Comparison of ENCODE assay signal across 8 cellular contexts in the genomic region with DNA sequence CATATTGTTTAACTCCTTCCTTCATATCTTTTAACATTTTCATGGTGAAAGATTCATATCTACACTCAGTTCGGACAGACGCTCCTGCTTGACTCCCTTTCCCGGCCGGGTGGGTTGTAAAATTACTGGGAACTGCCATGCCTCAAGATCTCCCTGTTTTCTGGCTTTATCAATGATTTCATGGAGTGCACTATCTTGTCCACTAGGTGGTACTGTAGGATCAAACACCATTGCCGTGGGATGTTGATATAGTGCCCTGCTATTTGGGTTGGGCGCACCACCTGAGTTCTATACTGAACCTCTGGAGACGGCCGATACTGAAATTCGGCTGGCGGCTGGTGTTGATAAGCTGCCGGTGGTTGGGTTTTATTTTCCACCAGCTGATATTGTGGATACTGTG. TPM values are rescaled to one million over a fixed set of nuclear protein-coding genes. Genes with fewer than 3 reads are reported as not detected.
A peak's percentile ranks its signal among the peaks of the same experiment; 100 is the strongest.
DNase-seq lines count a peak whose midpoint lies in the region; ATAC-seq and TF ChIP-seq lines count a peak whose summit lies in the region.

No MANE protein-coding gene starts in this region.

- H3K4me1 ChIP-seq in HCT116 (ENCODE audit: control insufficient read depth in 1 of 2, insufficient read depth in 2 of 2, low read length in 2 of 2): no peaks in the 10 kb centered on the region

- no peak overlapping the region for H3K4me3 Mint-ChIP-seq in CD14-positive monocyte
- H3K4me3 Mint-ChIP-seq in activated CD4-positive, alpha-beta memory T cell treated with anti-CD3 and anti-CD28 coated beads, Interleukin-2, amount 10 ng/mL, durations not matched to agents 7 days and 5 days: no peak overlapping the region

- H3K4me3 ChIP-seq in HCT116 (replicated peaks in 1 of 2; ENCODE audit: low read depth in 1 of 2, low read length in 2 of 2): no peak overlapping the region

- no peak overlapping the region for H3K9ac ChIP-seq in HCT116 (ENCODE audit: low read length)

- H3K9me3 Mint-ChIP-seq in CD14-positive monocyte: no peaks in the 10 kb centered on the region
- no peaks in the 10 kb centered on the region for H3K9me3 Mint-ChIP-seq in activated CD4-positive, alpha-beta memory T cell treated with anti-CD3 and anti-CD28 coated beads, Interleukin-2, amount 10 ng/mL, durations not matched to agents 7 days and 5 days

- peak; percentile 20; the same call in 1 of the 2 replicates for TF ChIP-seq RAD21 in HCT116 (IDR thresholded peaks at IDR 0.05; ENCODE audit: low read depth)

- no peaks in the 10 kb centered on the region for H4K20me1 ChIP-seq in HCT116 (ENCODE audit: insufficient read depth)

- no peaks in the 10 kb centered on the region for H3K36me3 Mint-ChIP-seq in CD14-positive monocyte
- no peaks in the 10 kb centered on the region for H3K36me3 Mint-ChIP-seq in activated CD4-positive, alpha-beta memory T cell treated with anti-CD3 and anti-CD28 coated beads, Interleukin-2, amount 10 ng/mL, durations not matched to agents 7 days and 5 days (ENCODE audit: low read depth)

- DNase-seq in CD14-positive monocyte (ENCODE audit: low spot score) (no peak), HCT116 (ENCODE audit: low read depth, low spot score) (peak; percentile 2), left kidney (ENCODE audit: low read depth, low spot score) (peak; percentile 79), hepatic stellate cell (ENCODE audit: low spot score) (no peak), GDM1 (lab: John Stamatoyannopoulos, UW) (no peak)
- DNase-seq in activated CD4-positive, alpha-beta memory T cell treated with anti-CD3 and anti-CD28 coated beads, Interleukin-2, amount 10 ng/mL, durations not matched to agents 7 days and 5 days: peak; percentile 38

- no peaks in the 10 kb centered on the region for H3K79me2 ChIP-seq in HCT116 (ENCODE audit: insufficient read depth, low read length)

- H2AFZ ChIP-seq in HCT116 (ENCODE audit: low read depth, low read length, poor library complexity, severe bottlenecking): no peak overlapping the region

- peak; percentile 43 for TF ChIP-seq CTCF in CD14-positive monocyte (IDR thresholded peaks at IDR 0.05)
- TF ChIP-seq CTCF in HCT116 (IDR thresholded peaks at IDR 0.05 in 2 of 3, conservative IDR thresholded peaks at IDR 0.05 in 1 of 3; ENCODE audit: borderline replicate concordance in 1 of 3, insufficient read depth in 1 of 3, low read depth in 2 of 3, low read length in 2 of 3): peak in 2 of 3 experiments; percentile 8 to 12; a peak in 1 of 6 replicates

- H3K4me1 Mint-ChIP-seq in CD14-positive monocyte: no peaks in the 10 kb centered on the region
- peaks cover 3% of the 10 kb centered on the region for H3K4me1 Mint-ChIP-seq in activated CD4-positive, alpha-beta memory T cell treated with anti-CD3 and anti-CD28 coated beads, Interleukin-2, amount 10 ng/mL, durations not matched to agents 7 days and 5 days

- RAD21 ChIA-PET in HCT116 (lab: Charles Lee; ENCODE audit: low non-redundant PET in 1 of 2, low total read pairs in 2 of 2, uncharacterized antibody in 2 of 2, unreplicated experiment in 2 of 2): no interaction called here

- no peak overlapping the region for H3K27ac Mint-ChIP-seq in CD14-positive monocyte
- H3K27ac Mint-ChIP-seq in activated CD4-positive, alpha-beta memory T cell treated with anti-CD3 and anti-CD28 coated beads, Interleukin-2, amount 10 ng/mL, durations not matched to agents 7 days and 5 days: no peak overlapping the region

- no peaks in the 10 kb centered on the region for H3K27me3 ChIP-seq in HCT116 (ENCODE audit: insufficient read depth, low read length)

- no peaks in the 10 kb centered on the region for H3K9me2 ChIP-seq in HCT116 (ENCODE audit: insufficient read depth)

- H3K27me3 Mint-ChIP-seq in CD14-positive monocyte (ENCODE audit: low read depth in 3 of 3): peaks cover 0 to 6% (median 3%) of the 10 kb centered on the region in 3 donors
- no peaks in the 10 kb centered on the region for H3K27me3 Mint-ChIP-seq in activated CD4-positive, alpha-beta memory T cell treated with anti-CD3 and anti-CD28 coated beads, Interleukin-2, amount 10 ng/mL, durations not matched to agents 7 days and 5 days

- no TSS peak for BruUV-seq in HCT116 (replicated peaks; lab: Mats Ljungman, UMichigan)

- no peaks in the 10 kb centered on the region for H3K36me3 ChIP-seq in HCT116 (ENCODE audit: control insufficient read depth in 1 of 2, insufficient read depth in 2 of 2, low read length in 2 of 2)

- intact Hi-C loops in CD14-positive monocyte (cut with micrococcal nuclease): loop anchor here in 1 of 2 donors (10.0 kb wide), 1 partner anchor 120 kb away; no protein-coding TSS in a partner anchor
- intact Hi-C loops in HCT116 (cut with micrococcal nuclease): loop anchor here (2.0 kb wide), 1 partner anchor 120 kb away; no protein-coding TSS in a partner anchor

- no peak overlapping the region for H3K4me2 ChIP-seq in HCT116 (ENCODE audit: low read length)

- POLR2A ChIA-PET in HCT116 (lab: Charles Lee): no interaction called here
- POLR2A ChIA-PET in activated CD4-positive, alpha-beta memory T cell treated with anti-CD3 and anti-CD28 coated beads, Interleukin-2, amount 10 ng/mL, durations not matched to agents 7 days and 5 days (lab: Charles Lee): no interaction called here

- H3K27ac ChIP-seq in HCT116 (ENCODE audit: low read depth, low read length): no peak overlapping the region

- no peak for TF ChIP-seq POLR2A in HCT116 (IDR thresholded peaks at IDR 0.05; ENCODE audit: borderline replicate concordance, extremely low read depth, insufficient read depth, insufficient read length)

- CTCF ChIA-PET in HCT116 (lab: Charles Lee): no interaction called here
- CTCF ChIA-PET in activated CD4-positive, alpha-beta memory T cell treated with anti-CD3 and anti-CD28 coated beads, Interleukin-2, amount 10 ng/mL, durations not matched to agents 7 days and 5 days (lab: Charles Lee): interaction anchor here (1.3 to 2.3 kb wide), 3 partner anchors 10 to 122 kb away, joined by 3 to 14 read pairs (median 6); no protein-coding TSS in a partner anchor

- ATAC-seq in HCT116: 0 out of 2 replicates have a peak, but pooled peaks have one; percentile 44
- no peak for ATAC-seq in GM21381 (IDR thresholded peaks at IDR 0.05; ENCODE audit: unreplicated experiment)
- ATAC-seq in GM21423 (IDR thresholded peaks at IDR 0.05; ENCODE audit: unreplicated experiment): no peak

- no peaks in the 10 kb centered on the region for H3K9me3 ChIP-seq in HCT116 (ENCODE audit: control insufficient read depth in 1 of 2, insufficient read depth in 1 of 2, low read depth in 1 of 2, low read length in 2 of 2)

TF ChIP-seq in HCT116, 20 proteins besides CTCF, POLR2A, EP300 and RAD21:
- TF ChIP-seq CEBPB (IDR thresholded peaks at IDR 0.05; ENCODE audit: low read depth) (no peak), TCF7L2 (IDR thresholded peaks at IDR 0.05; ENCODE audit: borderline replicate concordance, extremely low read depth, insufficient read depth, insufficient read length) (no peak), EZH2 (IDR thresholded peaks at IDR 0.05) (no peak), EGR1 (IDR thresholded peaks at IDR 0.05; ENCODE audit: low read depth) (no peak), SRF (IDR thresholded peaks at IDR 0.05; ENCODE audit: low read depth) (no peak), ELF1 (IDR thresholded peaks at IDR 0.05; ENCODE audit: borderline replicate concordance, low read depth) (no peak)
- TF ChIP-seq, protein P1, sequence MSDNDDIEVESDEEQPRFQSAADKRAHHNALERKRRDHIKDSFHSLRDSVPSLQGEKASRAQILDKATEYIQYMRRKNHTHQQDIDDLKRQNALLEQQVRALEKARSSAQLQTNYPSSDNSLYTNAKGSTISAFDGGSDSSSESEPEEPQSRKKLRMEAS (IDR thresholded peaks at IDR 0.05): no peak

RNA-seq across cellular contexts. Expression of a gene that starts 53.2 kb away (rescaled TPM):
- not detected for polyA plus RNA-seq in CD14-positive monocyte
- total RNA-seq in HCT116 (2021; ENCODE audit: unreplicated experiment): not detected
- polyA plus RNA-seq in HCT116 (2012): not detected in 2 replicates
- not detected for total RNA-seq in activated CD4-positive, alpha-beta memory T cell treated with anti-CD3 and anti-CD28 coated beads, Interleukin-2, amount 10 ng/mL, durations not matched to agents 7 days and 5 days

RNA-seq across cellular contexts. Expression of a gene that starts 54.2 kb away (rescaled TPM):
- not detected for polyA plus RNA-seq in CD14-positive monocyte
- total RNA-seq in HCT116 (2021; ENCODE audit: unreplicated experiment): not detected
- not detected in 2 replicates for polyA plus RNA-seq in HCT116 (2012)
- under 1 TPM in 1 of 2 experiments, not detected in 1; 0.10 TPM for total RNA-seq in activated CD4-positive, alpha-beta memory T cell treated with anti-CD3 and anti-CD28 coated beads, Interleukin-2, amount 10 ng/mL, durations not matched to agents 7 days and 5 days

Comparison
In these comparisons a context has a peak if more than half of its experiments do, and no peak if none do; other contexts are left out.
1. DNase-seq: peak in HCT116 (single experiment), activated CD4-positive, alpha-beta memory T cell treated with anti-CD3 and anti-CD28 coated beads, Interleukin-2, amount 10 ng/mL, durations not matched to agents 7 days and 5 days (single experiment) and left kidney (single experiment); none in CD14-positive monocyte (single experiment), hepatic stellate cell (single experiment) and GDM1 (single experiment).